ENCODE assay signal across 1 cellular context in genomic region chr2:22800422-22800821, GRCh38.
TF ChIP-seq lines count a peak whose summit lies in the region.

No MANE protein-coding gene starts in this region.

TF ChIP-seq in WTC11, 78 proteins besides CTCF, POLR2A, EP300 and RAD21 (continued from another document):
- TF ChIP-seq ATF6 (CRISPR knock-in tag; IDR thresholded peaks at IDR 0.05) (no peak), GABPB1 (CRISPR knock-in tag; IDR thresholded peaks at IDR 0.05) (no peak), CBFB (CRISPR knock-in tag; IDR thresholded peaks at IDR 0.05; ENCODE audit: low read depth) (0 out of 2 replicates have a peak, but pooled peaks have one; percentile 29), ELF4 (CRISPR knock-in tag; IDR thresholded peaks at IDR 0.05; ENCODE audit: low read depth) (no peak), ARID4B (CRISPR knock-in tag; IDR thresholded peaks at IDR 0.05; ENCODE audit: borderline replicate concordance) (no peak), ZNF423 (CRISPR knock-in tag; IDR thresholded peaks at IDR 0.05) (peak; percentile 24; the same call in 1 of the 2 replicates), AFF4 (CRISPR knock-in tag; IDR thresholded peaks at IDR 0.05; ENCODE audit: borderline replicate concordance) (no peak), FOXP4 (CRISPR knock-in tag; IDR thresholded peaks at IDR 0.05) (no peak), HMGXB4 (CRISPR knock-in tag; IDR thresholded peaks at IDR 0.05) (no peak), E2F5 (CRISPR knock-in tag; IDR thresholded peaks at IDR 0.05) (no peak), CREM (CRISPR knock-in tag; IDR thresholded peaks at IDR 0.05) (no peak), IRF2 (CRISPR knock-in tag; IDR thresholded peaks at IDR 0.05; ENCODE audit: borderline replicate concordance, low read depth) (no peak), ETV6 (CRISPR knock-in tag; IDR thresholded peaks at IDR 0.05) (peak; percentile 42; the same call in 1 of the 2 replicates), ZNF281 (CRISPR knock-in tag; IDR thresholded peaks at IDR 0.05) (peak; percentile 63; the same call in 1 of the 2 replicates), E2F4 (CRISPR knock-in tag; IDR thresholded peaks at IDR 0.05; ENCODE audit: borderline replicate concordance, low read depth) (no peak), ZNF416 (CRISPR knock-in tag; IDR thresholded peaks at IDR 0.05) (no peak), FOXJ3 (CRISPR knock-in tag; IDR thresholded peaks at IDR 0.05; ENCODE audit: borderline replicate concordance) (no peak), RELA (CRISPR knock-in tag; IDR thresholded peaks at IDR 0.05; ENCODE audit: borderline replicate concordance) (no peak)
